1 cellular context compared by ENCODE assay signal in genomic region chr2:28366149-28366495, GRCh38.
TF ChIP-seq lines count a peak whose summit lies in the region.

No MANE protein-coding gene starts in this region.

TF ChIP-seq in H1, 55 proteins besides CTCF, POLR2A, EP300 and RAD21:
- no peak for TF ChIP-seq EGR1 (IDR thresholded peaks at IDR 0.05; ENCODE audit: borderline replicate concordance, low read depth, low read length)
TF ChIP-seq in H1: peak in this region for 0.
